Comparison of ENCODE assay signal across 28 cellular contexts in the genomic region with DNA sequence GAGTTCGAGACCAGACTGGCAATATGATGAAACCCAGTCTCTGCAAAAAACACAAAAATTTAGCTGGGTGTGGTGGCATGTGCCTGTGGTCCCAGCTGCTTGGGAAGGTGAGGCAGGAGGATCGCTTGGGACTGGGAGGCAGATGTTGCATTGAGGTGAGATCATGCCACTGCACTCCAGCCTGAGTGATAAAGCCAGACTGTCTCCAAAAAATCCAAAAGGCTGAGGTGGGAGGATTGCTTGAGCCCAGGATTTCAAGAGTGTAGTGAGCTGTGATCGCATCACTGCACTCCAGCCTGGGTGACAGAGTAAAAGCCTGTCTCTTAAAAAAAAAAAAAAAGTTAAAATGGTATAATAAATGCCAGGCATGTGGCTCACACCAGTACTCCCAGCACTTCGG. TPM values are rescaled to one million over a fixed set of nuclear protein-coding genes. Genes with fewer than 3 reads are reported as not detected.
"Had no signal": no experiment of that assay in that cellular context is flagged by ENCODE, and none has a peak within 500 bp of the region (broad histone marks: within the 10 kb centered on the region; RNA-seq: fewer than 3 reads in every experiment).

No MANE protein-coding gene starts in this region.

- ATAC-seq: activated T-cell treated with anti-CD3 and anti-CD28 coated beads, Interleukin-2, amount 50 U/mL, for 4 hours; foreskin keratinocyte; left lung; naive thymus-derived CD4-positive, alpha-beta T cell; sciatic nerve; stimulated activated memory B cell treated with anti-CD40 and anti-IgM and Interleukin-4, amounts not matched to agents 10 μg/mL and 1 μg/mL and 100 μg/mL, for 72 hours; T-helper 17 cell had no signal

- H3K27ac Mint-ChIP-seq: activated B cell treated with CpG ODN at 0.5 μM for 24 hours; activated naive CD4-positive, alpha-beta T cell treated with anti-CD3 and anti-CD28 coated beads, Interleukin-2, amount 10 ng/mL, durations not matched to agents 7 days and 5 days; stimulated activated memory B cell treated with anti-CD40 and anti-IgM and Interleukin-4, amounts not matched to agents 10 μg/mL and 1 μg/mL and 100 μg/mL, for 72 hours; T-helper 17 cell; type B pancreatic cell had no signal

- H3K27me3 ChIP-seq: ovary, vagina had no signal

- H3K27me3 Mint-ChIP-seq: activated B cell treated with CpG ODN at 0.5 μM for 24 hours had no signal

- H3K4me3 Mint-ChIP-seq: activated B cell treated with CpG ODN at 0.5 μM for 24 hours; activated naive CD4-positive, alpha-beta T cell treated with anti-CD3 and anti-CD28 coated beads, Interleukin-2, amount 10 ng/mL, durations not matched to agents 7 days and 5 days; activated T-cell treated with anti-CD3 and anti-CD28 coated beads, Interleukin-2, amount 50 U/mL, for 4 hours; naive thymus-derived CD4-positive, alpha-beta T cell; stimulated activated memory B cell treated with anti-CD40 and anti-IgM and Interleukin-4, amounts not matched to agents 10 μg/mL and 1 μg/mL and 100 μg/mL, for 72 hours; T-helper 17 cell; type B pancreatic cell had no signal

- H3K9me3 ChIP-seq: left lung, neutrophil, ovary, stomach, suprapubic skin, vagina had no signal

- DNase-seq: activated B cell treated with CpG ODN at 0.5 μM for 24 hours; activated CD4-positive, alpha-beta T cell treated with anti-CD3 and anti-CD28 coated beads for 4 hours; activated CD4-positive, alpha-beta T cell treated with anti-CD3 and anti-CD28 coated beads, Interleukin-2, amount 50 U/mL, for 48 hours; activated CD8-positive, alpha-beta memory T cell treated with anti-CD3 and anti-CD28 coated beads, Interleukin-2, amount 50 U/mL, for 48 hours; activated naive CD4-positive, alpha-beta T cell treated with anti-CD3 and anti-CD28 coated beads, Interleukin-2, amount 10 ng/mL, durations not matched to agents 7 days and 5 days; activated T-cell treated with anti-CD3 and anti-CD28 coated beads, Interleukin-2, amount 50 U/mL, for 4 hours; amygdala; cerebellar nuclear complex; foreskin keratinocyte; kidney; left lung; naive thymus-derived CD4-positive, alpha-beta T cell; ovary; small intestine; stimulated activated CD4-positive, alpha-beta T cell treated with anti-CD3 and anti-CD28 coated beads, Interleukin-2, amount 100 ng/mL, for 24 hours; stomach; T-helper 17 cell had no signal

- H3K4me1 ChIP-seq: foreskin keratinocyte had no signal

- H3K36me3 Mint-ChIP-seq: activated naive CD4-positive, alpha-beta T cell treated with anti-CD3 and anti-CD28 coated beads, Interleukin-2, amount 10 ng/mL, durations not matched to agents 7 days and 5 days; naive thymus-derived CD4-positive, alpha-beta T cell; stimulated activated memory B cell treated with anti-CD40 and anti-IgM and Interleukin-4, amounts not matched to agents 10 μg/mL and 1 μg/mL and 100 μg/mL, for 72 hours; type B pancreatic cell had no signal

- H3K27ac ChIP-seq: foreskin keratinocyte, left lung, neutrophil, ovary, stomach, suprapubic skin, vagina had no signal

- H3K4me3 ChIP-seq: left lung, lung, ovary, stomach, suprapubic skin, vagina had no signal

- H3K9me3 Mint-ChIP-seq: activated B cell treated with CpG ODN at 0.5 μM for 24 hours; activated naive CD4-positive, alpha-beta T cell treated with anti-CD3 and anti-CD28 coated beads, Interleukin-2, amount 10 ng/mL, durations not matched to agents 7 days and 5 days; activated T-cell treated with anti-CD3 and anti-CD28 coated beads, Interleukin-2, amount 50 U/mL, for 4 hours; naive thymus-derived CD4-positive, alpha-beta T cell; stimulated activated memory B cell treated with anti-CD40 and anti-IgM and Interleukin-4, amounts not matched to agents 10 μg/mL and 1 μg/mL and 100 μg/mL, for 72 hours; type B pancreatic cell had no signal

- H3K36me3 ChIP-seq: left lung, neutrophil, ovary, stomach, suprapubic skin, vagina had no signal

RNA-seq across cellular contexts. Expression of gene PTCRA, which starts 1.3 kb away (rescaled TPM):
- total RNA-seq: activated B cell treated with CpG ODN at 0.5 μM for 24 hours; activated CD8-positive, alpha-beta memory T cell treated with anti-CD3 and anti-CD28 coated beads for 36 hours; activated T-cell treated with anti-CD3 and anti-CD28 coated beads, Interleukin-2, amount 50 U/mL, for 4 hours; epithelial cell of proximal tubule; fibroblast of lung; foreskin keratinocyte; glomerular endothelial cell; kidney; stomach; suprapubic skin; vagina had no signal

RNA-seq across cellular contexts. Expression of gene GNMT, which starts 46.0 kb away (rescaled TPM):
- total RNA-seq: epithelial cell of proximal tubule, fibroblast of lung, glomerular endothelial cell had no signal
